Comparison of ENCODE assay signal across 18 cellular contexts in the genomic region with DNA sequence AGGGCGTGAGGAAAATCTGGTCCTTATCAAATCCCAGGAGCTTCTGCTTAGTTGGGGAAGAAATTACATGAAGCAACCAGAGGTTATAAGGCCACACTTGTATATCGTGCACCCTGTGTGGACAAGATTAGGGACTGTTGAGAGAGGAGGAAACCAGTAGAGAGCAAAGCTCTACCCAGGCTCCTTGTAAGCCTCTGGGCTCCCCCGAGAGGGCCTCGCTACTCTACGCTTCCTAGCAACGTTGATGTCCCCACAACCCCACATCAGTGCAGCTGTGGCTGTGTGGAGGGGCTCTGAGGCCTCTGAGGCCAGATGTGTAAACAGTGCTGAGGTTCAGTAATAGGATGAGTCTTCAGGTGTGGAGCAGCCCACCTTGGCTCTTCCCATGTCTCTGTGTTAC. TPM values are rescaled to one million over a fixed set of nuclear protein-coding genes. Genes with fewer than 3 reads are reported as not detected.
DNase-seq lines count a peak whose midpoint lies in the region; ATAC-seq and TF ChIP-seq lines count a peak whose summit lies in the region.
"Had no signal": no experiment of that assay in that cellular context is flagged by ENCODE, and none has a peak within 500 bp of the region (broad histone marks: within the 10 kb centered on the region; RNA-seq: fewer than 3 reads in every experiment).

No MANE protein-coding gene starts in this region.

- no peaks in the 10 kb centered on the region for H3K27me3 ChIP-seq in DND-41 (ENCODE audit: insufficient read depth, low read length, poor library complexity)
- no peaks in the 10 kb centered on the region for H3K27me3 ChIP-seq in CD4-positive, alpha-beta T cell (ENCODE audit: control insufficient read depth, insufficient read depth, low read length)

- H3K27me3 Mint-ChIP-seq in nephron progenitor cell (ENCODE audit: low read depth, poor library complexity), result no peaks in the 10 kb centered on the region
- H3K27me3 Mint-ChIP-seq in CD4-positive, alpha-beta T cell, result no peaks in the 10 kb centered on the region
- H3K27me3 Mint-ChIP-seq: B cell; CD4-positive, alpha-beta memory T cell; IgD-negative memory B cell had no signal

- POLR2A ChIA-PET in CD4-positive, alpha-beta T cell (lab: Charles Lee), result interaction anchor here (1.4 kb wide), 1 partner anchor 16 kb away, joined by 3 read pairs; the partner anchor contains the start of gene HIF1AN

- H4K20me1 ChIP-seq in DND-41 (ENCODE audit: insufficient read depth, low read length), result 0 out of 2 replicates have a peak, but pooled peaks cover 3% of the 10 kb centered on the region

- DNase-seq in Right ventricle myocardium inferior (ENCODE audit: missing footprints) (no peak), cardiac septum (ENCODE audit: low spot score) (no peak), DND-41 (no peak), nephron progenitor cell (no peak), NOMO-1 treated with DMSO at 0.1 percent for 48 hours (lab: John Stamatoyannopoulos, UW; ENCODE audit: unreplicated experiment) (no peak)
- DNase-seq in CD4-positive, alpha-beta T cell, result no peak
- DNase-seq: CD4-positive, alpha-beta memory T cell; DMS153; DMS79; GF-D8; HCEC 1CT had no signal

- ATAC-seq in Right ventricle myocardium inferior, result peak; percentile 8
- ATAC-seq in DND-41 (ENCODE audit: insufficient read depth, low read depth), result peak; percentile 53
- ATAC-seq in CD4-positive, alpha-beta T cell (ENCODE audit: poor library complexity), result no peak
- no peak for ATAC-seq in HG03039 (IDR thresholded peaks at IDR 0.05; ENCODE audit: unreplicated experiment)
- ATAC-seq: GM23338, HepG2 had no signal

- peaks cover 35% of the 10 kb centered on the region for H3K36me3 Mint-ChIP-seq in nephron progenitor cell (ENCODE audit: low read depth)
- H3K36me3 Mint-ChIP-seq in CD4-positive, alpha-beta T cell (ENCODE audit: low read depth), result peaks cover 77% of the 10 kb centered on the region

- H2AFZ ChIP-seq in DND-41 (ENCODE audit: low read depth, low read length), result no peak overlapping the region
- H2AFZ ChIP-seq: GM23338 had no signal

- no peak overlapping the region for H3K9ac ChIP-seq in DND-41 (ENCODE audit: low read depth, low read length)

- no peaks in the 10 kb centered on the region for H3K79me2 ChIP-seq in DND-41 (ENCODE audit: insufficient read depth, low read length)

- H3K27ac Mint-ChIP-seq in nephron progenitor cell, result peak overlapping the region; percentile 51
- H3K27ac Mint-ChIP-seq in CD4-positive, alpha-beta T cell, result no peak overlapping the region
- H3K27ac Mint-ChIP-seq: B cell, GM23338 had no signal

- H3K4me3 ChIP-seq in DND-41 (ENCODE audit: low read depth in 1 of 2, low read length in 2 of 2), result no peak overlapping the region
- H3K4me3 ChIP-seq: GM23338 had no signal

- CTCF ChIA-PET in CD4-positive, alpha-beta T cell (lab: Charles Lee), result interaction anchor here (1.1 kb wide), 1 partner anchor 11 kb away, joined by 4 read pairs; no protein-coding TSS in a partner anchor

- H3K9me3 Mint-ChIP-seq in nephron progenitor cell, result no peaks in the 10 kb centered on the region
- H3K9me3 Mint-ChIP-seq in CD4-positive, alpha-beta T cell, result no peaks in the 10 kb centered on the region
- H3K9me3 Mint-ChIP-seq: CD4-positive, alpha-beta memory T cell; GM23338; IgD-negative memory B cell had no signal

- no peaks in the 10 kb centered on the region for H3K9me3 ChIP-seq in DND-41 (ENCODE audit: insufficient read depth, low read length, severe bottlenecking)
- H3K9me3 ChIP-seq in CD4-positive, alpha-beta T cell (ENCODE audit: control insufficient read depth, low read length), result no peaks in the 10 kb centered on the region

- TF ChIP-seq CTCF in DND-41 (IDR thresholded peaks at IDR 0.05; ENCODE audit: borderline replicate concordance, extremely low read depth, low read length, poor library complexity, severe bottlenecking), result no peak
- no peak for TF ChIP-seq CTCF in nephron progenitor cell (IDR thresholded peaks at IDR 0.05)
- no peak for TF ChIP-seq CTCF in CD4-positive, alpha-beta T cell (IDR thresholded peaks at IDR 0.05)

- H3K36me3 ChIP-seq in DND-41 (ENCODE audit: insufficient read depth, low read length), result peaks cover 71% of the 10 kb centered on the region

- H3K27ac ChIP-seq in DND-41 (ENCODE audit: low read length), result no peak overlapping the region
- no peak overlapping the region for H3K27ac ChIP-seq in CD4-positive, alpha-beta T cell (ENCODE audit: low read depth, low read length)
- H3K27ac ChIP-seq: C4-2B had no signal

- H3K4me1 ChIP-seq in DND-41 (ENCODE audit: insufficient read depth, low read length), result no peaks in the 10 kb centered on the region

- H3K4me1 Mint-ChIP-seq in nephron progenitor cell, result no peaks in the 10 kb centered on the region
- H3K4me1 Mint-ChIP-seq in CD4-positive, alpha-beta T cell (ENCODE audit: low read depth), result no peaks in the 10 kb centered on the region
- H3K4me1 Mint-ChIP-seq: GM23338 had no signal

- intact Hi-C loops in Right ventricle myocardium inferior (cut with DNase I) (no loop called here), cardiac septum (cut with DNase I) (no loop called here)
- intact Hi-C loops in CD4-positive, alpha-beta T cell (cut with DNase I, micrococcal nuclease), result no loop called here

- H3K4me3 Mint-ChIP-seq in nephron progenitor cell, result no peak overlapping the region
- H3K4me3 Mint-ChIP-seq in CD4-positive, alpha-beta T cell, result no peak overlapping the region
- H3K4me3 Mint-ChIP-seq: B cell; CD4-positive, alpha-beta memory T cell; GM23338; IgD-negative memory B cell had no signal

- no peak overlapping the region for H3K4me2 ChIP-seq in DND-41 (ENCODE audit: insufficient read depth, low read length)
- H3K4me2 ChIP-seq: GM23338 had no signal

TF ChIP-seq in PFSK-1, 5 proteins besides CTCF, POLR2A, EP300 and RAD21:
- TF ChIP-seq FOXP2 (optimal IDR thresholded peaks at IDR 0.05; ENCODE audit: borderline replicate concordance, extremely low read depth, extremely low read length, insufficient read depth) (no peak), POLR2AphosphoS5 (IDR thresholded peaks at IDR 0.05; ENCODE audit: low read depth, low read length) (peak; percentile 30; the same call in 1 of the 2 replicates)
TF ChIP-seq in PFSK-1: peak in this region for 1.

RNA-seq across cellular contexts. Expression of gene HIF1AN, which starts 16.0 kb away (rescaled TPM):
- total RNA-seq in Right ventricle myocardium inferior (44.5 TPM), cardiac septum (53.7 TPM)
- 14.5 TPM for polyA plus RNA-seq in PFSK-1 (2012; ENCODE audit: insufficient read length, low read depth)
- total RNA-seq in CD4-positive, alpha-beta T cell, result 10 to 100 TPM; 29.7 to 30.5 TPM

RNA-seq across cellular contexts. Expression of gene NDUFB8, which starts 22.1 kb away (rescaled TPM):
- total RNA-seq in Right ventricle myocardium inferior (444 TPM), cardiac septum (351 TPM)
- 137 TPM for polyA plus RNA-seq in PFSK-1 (2012; ENCODE audit: insufficient read length, low read depth)
- 100 to 1,000 TPM; 155 to 173 TPM for total RNA-seq in CD4-positive, alpha-beta T cell

RNA-seq across cellular contexts. Expression of gene SEC31B, which starts 32.1 kb away (rescaled TPM):
- total RNA-seq in Right ventricle myocardium inferior (8.2 TPM), cardiac septum (7.4 TPM)
- polyA plus RNA-seq in PFSK-1 (2012; ENCODE audit: insufficient read length, low read depth), result 7.9 TPM
- total RNA-seq in CD4-positive, alpha-beta T cell, result 10 to 100 TPM; 49.2 to 52.1 TPM

Comparison
In these comparisons a context has a peak if more than half of its experiments do, and no peak if none do; other contexts are left out.
1. ATAC-seq: peak in Right ventricle myocardium inferior (single experiment) and DND-41 (single experiment); none in CD4-positive, alpha-beta T cell (single experiment) and HG03039 (single experiment).